13 cellular contexts compared by ENCODE assay signal in genomic region chr13:86020350-86021002, GRCh38.
DNase-seq lines count a peak whose midpoint lies in the region; ATAC-seq and TF ChIP-seq lines count a peak whose summit lies in the region.
"Had no signal": no experiment of that assay in that cellular context is flagged by ENCODE, and none has a peak within 500 bp of the region (broad histone marks: within the 10 kb centered on the region; RNA-seq: fewer than 3 reads in every experiment).

No MANE protein-coding gene starts in this region.

- CTCF ChIA-PET in Panc1 (lab: Charles Lee): no interaction called here

- H3K27ac Mint-ChIP-seq in activated naive CD4-positive, alpha-beta T cell treated with anti-CD3 and anti-CD28 coated beads, Interleukin-2, amount 50 U/mL, for 72 hours: no peak overlapping the region

- H3K36me3 ChIP-seq in Panc1 (ENCODE audit: control insufficient read depth, insufficient read depth, low read length): no peaks in the 10 kb centered on the region
- H3K36me3 ChIP-seq: HAP-1, spleen had no signal

- POLR2A ChIA-PET in Panc1 (lab: Charles Lee): no interaction called here

- BruUV-seq in Panc1 (replicated peaks; lab: Mats Ljungman, UMichigan): no TSS peak

- H3K27me3 ChIP-seq in Panc1 (ENCODE audit: control insufficient read depth, insufficient read depth, low read length): no peaks in the 10 kb centered on the region
- H3K27me3 ChIP-seq: spleen had no signal

- H3K4me1 ChIP-seq in Panc1 (ENCODE audit: control insufficient read depth, insufficient read depth, low read length): no peaks in the 10 kb centered on the region

- TF ChIP-seq CTCF in Panc1 (IDR thresholded peaks at IDR 0.05) (no peak), epithelial cell of proximal tubule (conservative IDR thresholded peaks at IDR 0.05; ENCODE audit: low read depth, low read length) (no peak)

- H3K27ac ChIP-seq in Panc1 (ENCODE audit: low read length): peak overlapping the region; percentile 54; the same call in 1 of the 2 replicates

- H3K4me3 ChIP-seq in Panc1 (ENCODE audit: low read depth in 2 of 2, low read length in 2 of 2) (no peak overlapping the region), epithelial cell of proximal tubule (ENCODE audit: low read depth, low read length) (no peak overlapping the region)
- H3K4me3 ChIP-seq: HAP-1, spleen had no signal

- no peaks in the 10 kb centered on the region for H3K36me3 Mint-ChIP-seq in activated naive CD4-positive, alpha-beta T cell treated with anti-CD3 and anti-CD28 coated beads, Interleukin-2, amount 50 U/mL, for 72 hours

- intact Hi-C loops in Panc1 (cut with micrococcal nuclease; ENCODE audit: unreplicated experiment): no loop called here

- peaks cover 4 to 9% of the 10 kb centered on the region in 2 donors for H3K9me3 Mint-ChIP-seq in activated naive CD4-positive, alpha-beta T cell treated with anti-CD3 and anti-CD28 coated beads, Interleukin-2, amount 50 U/mL, for 72 hours

- in situ Hi-C loops in Panc1 (cut with HindIII; ENCODE audit: low pct_unique_long_range_greater_than_20kb, low sequenced_read_pairs): no loop called here

- no peak for ATAC-seq in Panc1
- ATAC-seq in activated naive CD4-positive, alpha-beta T cell treated with anti-CD3 and anti-CD28 coated beads, Interleukin-2, amount 50 U/mL, for 72 hours: no peak

- peak; percentile 4 for DNase-seq in NCI-H2171 treated with DMSO at 0.1 percent for 48 hours (lab: John Stamatoyannopoulos, UW)
- DNase-seq in NCI-H2171 (lab: John Stamatoyannopoulos, UW): no peak
- DNase-seq in Panc1 (ENCODE audit: low read depth, low spot score): no peak
- DNase-seq in epithelial cell of proximal tubule (ENCODE audit: low read depth): peak; percentile 87
- peak; percentile 92 for DNase-seq in renal cortical epithelial cell (ENCODE audit: low read depth)
- DNase-seq in activated naive CD4-positive, alpha-beta T cell treated with anti-CD3 and anti-CD28 coated beads, Interleukin-2, amount 50 U/mL, for 72 hours (ENCODE audit: low spot score in 2 of 2): no peak
- no peak for DNase-seq in DMS 273 (lab: John Stamatoyannopoulos, UW; ENCODE audit: unreplicated experiment)
- DNase-seq in GF-D8 (lab: John Stamatoyannopoulos, UW): no peak
- DNase-seq: activated CD4-positive, alpha-beta T cell treated with anti-CD3 and anti-CD28 coated beads, Interleukin-2, amount 50 U/mL, for 48 hours; midbrain; NCI-H1048; spleen had no signal

- H3K9me3 ChIP-seq in Panc1 (ENCODE audit: control insufficient read depth, insufficient read depth, low read depth, low read length): no peaks in the 10 kb centered on the region
- H3K9me3 ChIP-seq: HAP-1 had no signal

Comparison
In these comparisons a context has a peak if more than half of its experiments do, and no peak if none do; other contexts are left out.
1. DNase-seq: peak in NCI-H2171 treated with DMSO at 0.1 percent for 48 hours (single experiment), epithelial cell of proximal tubule (single experiment) and renal cortical epithelial cell (single experiment); none in NCI-H2171 (single experiment), Panc1 (single experiment), activated naive CD4-positive, alpha-beta T cell treated with anti-CD3 and anti-CD28 coated beads, Interleukin-2, amount 50 U/mL, for 72 hours (0 of 2), DMS 273 (single experiment) and GF-D8 (single experiment).